ENCODE assay signal across 12 cellular contexts in the genomic region with DNA sequence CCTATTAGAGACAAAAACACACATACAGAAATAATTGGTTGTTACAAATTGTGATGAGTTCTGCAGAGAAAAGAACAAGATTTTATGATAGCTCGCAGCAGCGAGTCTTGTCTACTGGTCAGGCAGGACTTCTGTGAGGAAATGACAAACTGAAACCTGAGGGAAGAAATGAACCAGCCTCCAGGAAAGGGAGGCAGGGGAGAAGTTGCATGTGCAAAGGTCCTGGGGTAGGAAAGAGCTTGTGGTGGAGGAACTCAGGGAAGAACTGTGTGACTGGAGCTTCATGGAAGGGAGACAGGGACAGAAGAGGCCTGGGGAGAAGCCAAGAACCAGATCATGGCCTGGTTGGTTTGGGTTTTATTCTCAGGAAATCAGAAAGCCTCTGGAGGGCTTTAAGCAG. TPM values are rescaled to one million over a fixed set of nuclear protein-coding genes. Genes with fewer than 3 reads are reported as not detected.
DNase-seq lines count a peak whose midpoint lies in the region; ATAC-seq and TF ChIP-seq lines count a peak whose summit lies in the region.
"Had no signal": no experiment of that assay in that cellular context is flagged by ENCODE, and none has a peak within 500 bp of the region (broad histone marks: within the 10 kb centered on the region; RNA-seq: fewer than 3 reads in every experiment).

No MANE protein-coding gene starts in this region.

- peaks cover 14% of the 10 kb centered on the region for H3K4me1 Mint-ChIP-seq in GM23338
- peaks cover 24% of the 10 kb centered on the region for H3K4me1 Mint-ChIP-seq in activated CD8-positive, alpha-beta T cell treated with anti-CD3 and anti-CD28 coated beads for 36 hours (ENCODE audit: low read depth)
- peaks cover 14% of the 10 kb centered on the region for H3K4me1 Mint-ChIP-seq in memory B cell

- H3K27me3 ChIP-seq in A673 (replicated peaks; ENCODE audit: insufficient read depth, low read depth, low read length, poor library complexity) (no peaks in the 10 kb centered on the region), GM23338 (ENCODE audit: insufficient read depth) (no peaks in the 10 kb centered on the region)

- peaks cover 17% of the 10 kb centered on the region for H3K27me3 Mint-ChIP-seq in GM23338 (ENCODE audit: insufficient read depth, low read depth, poor library complexity)
- no peaks in the 10 kb centered on the region for H3K27me3 Mint-ChIP-seq in activated CD8-positive, alpha-beta T cell treated with anti-CD3 and anti-CD28 coated beads for 36 hours
- no peaks in the 10 kb centered on the region for H3K27me3 Mint-ChIP-seq in memory B cell

- in situ Hi-C loops in KBM-7 (cut with MboI; ENCODE audit: low pct_unique_long_range_greater_than_20kb, low sequenced_read_pairs) = no loop called here

- H3K4me2 ChIP-seq in GM23338 = peak overlapping the region; percentile 92

- DNase-seq in A673 (ENCODE audit: low spot score) (no peak), GM23338 (ENCODE audit: low spot score) (no peak), memory B cell (ENCODE audit: low spot score in 2 of 2) (no peak), 8988T (no peak), KBM-7 (no peak), HPDE6-E6E7 (ENCODE audit: extremely low spot score) (no peak), HuH-7 (ENCODE audit: low spot score) (no peak)
- no peak for DNase-seq in activated CD8-positive, alpha-beta T cell treated with anti-CD3 and anti-CD28 coated beads for 36 hours
- DNase-seq: islet precursor cell; NCI-H446; stimulated activated CD4-positive, alpha-beta T cell treated with anti-CD3 and anti-CD28 coated beads, Interleukin-12 subunit alpha, Interleukin-12 subunit beta, amount 100 ng/mL, for 4 hours had no signal

- H3K27ac Mint-ChIP-seq in GM23338 = no peak overlapping the region
- H3K27ac Mint-ChIP-seq in activated CD8-positive, alpha-beta T cell treated with anti-CD3 and anti-CD28 coated beads for 36 hours = no peak overlapping the region
- H3K27ac Mint-ChIP-seq in memory B cell = peak overlapping the region; percentile 89
- H3K27ac Mint-ChIP-seq: dendritic cell treated with granulocyte-macrophage colony-stimulating factor and Interleukin-4, amounts not matched to agents 40 ng/mL and 50 ng/mL, for 4 days had no signal

- intact Hi-C loops in A673 (cut with micrococcal nuclease; ENCODE audit: unreplicated experiment) = no loop called here
- intact Hi-C loops in activated CD8-positive, alpha-beta T cell treated with anti-CD3 and anti-CD28 coated beads for 36 hours (cut with micrococcal nuclease) = no loop called here

- H3K27ac ChIP-seq in A673 (ENCODE audit: low read depth, low read length, poor library complexity, severe bottlenecking) (no peak overlapping the region), GM23338 (ENCODE audit: low read depth) (no peak overlapping the region)

- no peak for TF ChIP-seq CTCF in A673 (conservative IDR thresholded peaks at IDR 0.05; ENCODE audit: low read depth, low read length)
- TF ChIP-seq CTCF in GM23338 (conservative IDR thresholded peaks at IDR 0.05; ENCODE audit: low read depth in 2 of 2) = no peak
- no peak for TF ChIP-seq CTCF in activated CD8-positive, alpha-beta T cell treated with anti-CD3 and anti-CD28 coated beads for 36 hours (IDR thresholded peaks at IDR 0.05)

- no peaks in the 10 kb centered on the region for H3K9me2 ChIP-seq in GM23338 (ENCODE audit: insufficient read depth)

- H3K4me3 ChIP-seq in A673 (ENCODE audit: low read depth, low read length, poor library complexity, severe bottlenecking) = peak overlapping the region; percentile 99
- H3K4me3 ChIP-seq in GM23338 = peak overlapping the region; percentile 95

- H2AFZ ChIP-seq in GM23338 = no peak overlapping the region

- H3K36me3 Mint-ChIP-seq in GM23338 (ENCODE audit: low read depth) (peaks cover 32% of the 10 kb centered on the region), memory B cell (peaks cover 6% of the 10 kb centered on the region)
- H3K36me3 Mint-ChIP-seq in activated CD8-positive, alpha-beta T cell treated with anti-CD3 and anti-CD28 coated beads for 36 hours (ENCODE audit: low read depth) = peaks cover 23% of the 10 kb centered on the region

- POLR2A ChIA-PET in A673 (lab: Charles Lee; ENCODE audit: low non-redundant PET) = no interaction called here
- POLR2A ChIA-PET in activated CD8-positive, alpha-beta T cell treated with anti-CD3 and anti-CD28 coated beads for 36 hours (lab: Charles Lee) = interaction anchor here (0.5 to 1.6 kb wide), 6 partner anchors 9 to 246 kb away, joined by 3 to 10 read pairs (median 5); a partner anchor contains a TSS

- peaks cover 8% of the 10 kb centered on the region; the same call in 1 of the 2 replicates for H4K20me1 ChIP-seq in GM23338 (replicated peaks; ENCODE audit: insufficient read depth)

- peaks cover 12% of the 10 kb centered on the region for H3K4me1 ChIP-seq in A673 (ENCODE audit: insufficient read depth, low read length, poor library complexity, severe bottlenecking)
- H3K4me1 ChIP-seq in GM23338 (ENCODE audit: insufficient read depth) = peaks cover 19% of the 10 kb centered on the region

- H3K36me3 ChIP-seq in A673 (ENCODE audit: insufficient read depth, low read length, poor library complexity, severe bottlenecking) (peaks cover 44% of the 10 kb centered on the region), GM23338 (ENCODE audit: insufficient read depth) (0 out of 2 replicates have a peak, but pooled peaks cover 9% of the 10 kb centered on the region)

- CTCF ChIA-PET in A673 (lab: Charles Lee) = interaction anchor here (1.0 kb wide), 1 partner anchor 21 kb away, joined by 3 read pairs; no protein-coding TSS in a partner anchor
- CTCF ChIA-PET in activated CD8-positive, alpha-beta T cell treated with anti-CD3 and anti-CD28 coated beads for 36 hours (lab: Charles Lee) = interaction anchor here (1.0 to 1.6 kb wide), 5 partner anchors 7 to 207 kb away, joined by 3 to 9 read pairs (median 4); no protein-coding TSS in a partner anchor

- H3K9me3 ChIP-seq in A673 (ENCODE audit: low read depth, low read length, poor library complexity, severe bottlenecking) = no peaks in the 10 kb centered on the region

- H3K9me3 Mint-ChIP-seq in GM23338 (no peaks in the 10 kb centered on the region; the same call in 2 of the 3 replicates), memory B cell (no peaks in the 10 kb centered on the region)
- H3K9me3 Mint-ChIP-seq in activated CD8-positive, alpha-beta T cell treated with anti-CD3 and anti-CD28 coated beads for 36 hours = no peaks in the 10 kb centered on the region
- H3K9me3 Mint-ChIP-seq: dendritic cell treated with granulocyte-macrophage colony-stimulating factor and Interleukin-4, amounts not matched to agents 40 ng/mL and 50 ng/mL, for 4 days had no signal

- peaks cover 11% of the 10 kb centered on the region; the same call in 1 of the 2 replicates for H3K79me2 ChIP-seq in GM23338 (replicated peaks; ENCODE audit: insufficient read depth)

- ATAC-seq in GM23338 (no peak), memory B cell (ENCODE audit: low read depth) (no peak)
- ATAC-seq in activated CD8-positive, alpha-beta T cell treated with anti-CD3 and anti-CD28 coated beads for 36 hours = no peak

- H3K4me3 Mint-ChIP-seq in GM23338 = peak overlapping the region; percentile 91
- peak overlapping the region; percentile 95 for H3K4me3 Mint-ChIP-seq in activated CD8-positive, alpha-beta T cell treated with anti-CD3 and anti-CD28 coated beads for 36 hours
- no peak overlapping the region for H3K4me3 Mint-ChIP-seq in memory B cell
- H3K4me3 Mint-ChIP-seq: dendritic cell treated with granulocyte-macrophage colony-stimulating factor and Interleukin-4, amounts not matched to agents 40 ng/mL and 50 ng/mL, for 4 days had no signal

- H3F3A ChIP-seq in GM23338 (replicated peaks; ENCODE audit: low read depth) = peaks cover 21% of the 10 kb centered on the region

- BruUV-seq in A673 (replicated peaks; lab: Mats Ljungman, UMichigan) = TSS peak; percentile 40

TF ChIP-seq in GM23338, 12 proteins besides CTCF, POLR2A, EP300 and RAD21 (continues in another document):
- TF ChIP-seq ZNF114 (CRISPR knock-in tag; IDR thresholded peaks at IDR 0.05) (no peak), CREB1 (CRISPR knock-in tag; IDR thresholded peaks at IDR 0.05; ENCODE audit: low read depth) (no peak), ZNF331 (CRISPR knock-in tag; IDR thresholded peaks at IDR 0.05; ENCODE audit: low read depth) (no peak), EZH2 (IDR thresholded peaks at IDR 0.05; ENCODE audit: low read depth, unreplicated experiment) (no peak), POLR2AphosphoS5 (IDR thresholded peaks at IDR 0.05; ENCODE audit: low read depth) (no peak)

RNA-seq across cellular contexts. Expression of a gene that starts 1.7 kb away (rescaled TPM):
- total RNA-seq in A673 (2021) = 94.3 and 97.4 TPM in 2 replicates
- 31.1 and 40.4 TPM in 2 replicates for total RNA-seq in GM23338 (2014; rRNA removed; shearing (Covaris generic))
- polyA plus RNA-seq in GM23338 (2016; fragmentation: Nextera tagmentation; extraction: Ambion mirVana) = 17.8 and 18.3 TPM in 2 replicates
- 10 to 100 TPM; 32.2 to 35.2 TPM for total RNA-seq in activated CD8-positive, alpha-beta T cell treated with anti-CD3 and anti-CD28 coated beads for 36 hours

RNA-seq across cellular contexts. Expression of a gene that starts 9.2 kb away (rescaled TPM):
- 171 and 186 TPM in 2 replicates for total RNA-seq in A673 (2021)
- 92.7 and 99.6 TPM in 2 replicates for total RNA-seq in GM23338 (2014; rRNA removed; shearing (Covaris generic))
- polyA plus RNA-seq in GM23338 (2016; fragmentation: Nextera tagmentation; extraction: Ambion mirVana) = 30.3 and 30.5 TPM in 2 replicates
- total RNA-seq in activated CD8-positive, alpha-beta T cell treated with anti-CD3 and anti-CD28 coated beads for 36 hours = 10 to 100 TPM; 97.9 to 98.2 TPM

RNA-seq across cellular contexts. Expression of a gene that starts 18.8 kb away (rescaled TPM):
- total RNA-seq in A673 (2021) = 11.6 and 13.7 TPM in 2 replicates
- 9.2 and 10.8 TPM in 2 replicates for total RNA-seq in GM23338 (2014; rRNA removed; shearing (Covaris generic))
- 4.3 and 7.9 TPM in 2 replicates for polyA plus RNA-seq in GM23338 (2016; fragmentation: Nextera tagmentation; extraction: Ambion mirVana)
- total RNA-seq in activated CD8-positive, alpha-beta T cell treated with anti-CD3 and anti-CD28 coated beads for 36 hours = 1 to 10 TPM in 1 of 2 experiments, under 1 TPM in 1; 0.96 to 2.0 TPM

RNA-seq across cellular contexts. Expression of a gene that starts 29.7 kb away (rescaled TPM):
- 125 and 128 TPM in 2 replicates for total RNA-seq in A673 (2021)
- total RNA-seq in GM23338 (2014; rRNA removed; shearing (Covaris generic)) = 75.0 and 87.0 TPM in 2 replicates
- 71.5 and 75.6 TPM in 2 replicates for polyA plus RNA-seq in GM23338 (2016; fragmentation: Nextera tagmentation; extraction: Ambion mirVana)
- 10 to 100 TPM; 57.4 to 64.0 TPM for total RNA-seq in activated CD8-positive, alpha-beta T cell treated with anti-CD3 and anti-CD28 coated beads for 36 hours

RNA-seq across cellular contexts. Expression of a gene that starts 32.5 kb away (rescaled TPM):
- total RNA-seq in A673 (2021) = 1.5 and 1.7 TPM in 2 replicates
- total RNA-seq in GM23338 (2014; rRNA removed; shearing (Covaris generic)) = 4.4 and 5.0 TPM in 2 replicates
- polyA plus RNA-seq in GM23338 (2016; fragmentation: Nextera tagmentation; extraction: Ambion mirVana) = 1.0 and 1.2 TPM in 2 replicates
- total RNA-seq in activated CD8-positive, alpha-beta T cell treated with anti-CD3 and anti-CD28 coated beads for 36 hours = not detected
